ENCODE assay signal across 7 cellular contexts in genomic region chr13:27170521-27171243, GRCh38. TPM values are rescaled to one million over a fixed set of nuclear protein-coding genes. Genes with fewer than 3 reads are reported as not detected.
DNase-seq lines count a peak whose midpoint lies in the region; ATAC-seq lines count a peak whose summit lies in the region.

No MANE protein-coding gene starts in this region.

- in situ Hi-C loops in SK-MEL-5 (cut with HindIII; ENCODE audit: low pct_unique_long_range_greater_than_20kb, low sequenced_read_pairs), result no loop called here

- ATAC-seq in GM19023 (IDR thresholded peaks at IDR 0.05; ENCODE audit: unreplicated experiment), result peak; percentile 0

- DNase-seq in HK-2 (ENCODE audit: unreplicated experiment) (peak; percentile 24), SK-MEL-5 (ENCODE audit: low read depth, low spot score) (peak; percentile 36), hepatic stellate cell (ENCODE audit: low spot score) (peak; percentile 35), renal cortical epithelial cell (ENCODE audit: low read depth) (peak; percentile 59), amniotic stem cell (lab: John Stamatoyannopoulos, UW) (no peak)

- peak overlapping the region; percentile 45 for H3K27ac ChIP-seq in angular gyrus (ENCODE audit: low read depth, low read length)

RNA-seq across cellular contexts. Expression of gene USP12, which starts 0.9 kb away (rescaled TPM):
- total RNA-seq in SK-MEL-5 (2014; rRNA removed; shearing (Covaris generic)), result 20.7 and 25.8 TPM in 2 replicates
- polyA plus RNA-seq in SK-MEL-5 (2015; cell fraction: cytosol; rRNA removed), result 20.8 and 31.6 TPM in 2 replicates
- polyA plus RNA-seq in SK-MEL-5 (2015; cell fraction: nucleus; rRNA removed), result 24.2 and 24.7 TPM in 2 replicates
- total RNA-seq in renal cortical epithelial cell, result 41.7 and 56.8 TPM in 2 replicates
